Comparison of ENCODE assay signal across 15 cellular contexts in the genomic region with DNA sequence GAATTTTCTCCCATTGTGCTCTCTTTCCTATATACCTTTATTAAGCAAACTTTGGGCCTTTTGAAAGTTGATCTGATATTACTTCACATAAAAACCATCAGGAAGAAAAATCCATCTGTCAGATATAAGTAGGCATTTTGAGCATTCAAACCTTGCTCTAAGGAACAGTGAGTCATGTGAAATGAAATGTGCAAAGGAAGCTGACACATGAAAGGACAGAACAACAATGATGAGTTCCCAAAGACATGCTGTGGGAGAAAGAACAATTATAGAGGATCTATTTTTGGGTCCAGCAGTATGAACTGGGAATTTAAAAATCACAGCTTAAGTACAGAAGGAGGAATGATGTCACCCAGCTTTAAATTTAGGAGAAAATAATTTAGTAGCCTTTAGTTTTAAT. TPM values are rescaled to one million over a fixed set of nuclear protein-coding genes. Genes with fewer than 3 reads are reported as not detected.
DNase-seq lines count a peak whose midpoint lies in the region; ATAC-seq, FAIRE-seq and TF ChIP-seq lines count a peak whose summit lies in the region.
"Had no signal": no experiment of that assay in that cellular context is flagged by ENCODE, and none has a peak within 500 bp of the region (broad histone marks: within the 10 kb centered on the region; RNA-seq: fewer than 3 reads in every experiment).

No MANE protein-coding gene starts in this region.

- H3K9me3 Mint-ChIP-seq in HFFc6, result no peaks in the 10 kb centered on the region
- H3K9me3 Mint-ChIP-seq in activated naive CD8-positive, alpha-beta T cell treated with anti-CD3 and anti-CD28 coated beads, Interleukin-2, amount 50 U/mL, for 24 hours, result no peaks in the 10 kb centered on the region

- DNase-seq in A172 (ENCODE audit: low spot score) (peak; percentile 64), HFFc6 (peak; percentile 74), caudate nucleus (lab: John Stamatoyannopoulos, UW) (peak in 4 of 61 donors; percentile 3 to 81 (median 54)), keratinocyte (ENCODE audit: low read depth, low spot score) (peak; percentile 28), NCI-H1092 treated with DMSO at 0.1 percent for 48 hours (lab: John Stamatoyannopoulos, UW) (no peak), upper lobe of right lung (no peak)
- DNase-seq in activated naive CD8-positive, alpha-beta T cell treated with anti-CD3 and anti-CD28 coated beads, Interleukin-2, amount 50 U/mL, for 24 hours, result no peak
- DNase-seq: activated naive CD4-positive, alpha-beta T cell; effector CD4-positive, alpha-beta T cell; NCI-H146; substantia nigra had no signal

- H2AFZ ChIP-seq in keratinocyte (ENCODE audit: control insufficient read depth, low read length), result peak overlapping the region; percentile 10

- ATAC-seq in activated naive CD8-positive, alpha-beta T cell treated with anti-CD3 and anti-CD28 coated beads, Interleukin-2, amount 50 U/mL, for 24 hours, result no peak
- ATAC-seq in upper lobe of right lung (no peak), GM18498 (IDR thresholded peaks at IDR 0.05; ENCODE audit: unreplicated experiment) (no peak)

- H3K4me2 ChIP-seq in keratinocyte (ENCODE audit: control insufficient read depth, extremely low read depth, insufficient read depth, low read depth, low read length), result peak overlapping the region; percentile 6

- dilution Hi-C loops in keratinocyte (cut with MboI; ENCODE audit: extremely low pct_ligation_motif_present, low sequenced_read_pairs), result no loop called here

- no peak for TF ChIP-seq CTCF in HFFc6 (IDR thresholded peaks at IDR 0.05)
- no peak for TF ChIP-seq CTCF in keratinocyte (optimal IDR thresholded peaks at IDR 0.05 in 1 of 3, IDR thresholded peaks at IDR 0.05 in 1 of 3, conservative IDR thresholded peaks at IDR 0.05 in 1 of 3; ENCODE audit: extremely low read depth in 1 of 3, insufficient read depth in 2 of 3, low read length in 3 of 3)
- no peak for TF ChIP-seq CTCF in upper lobe of right lung (IDR thresholded peaks at IDR 0.05)

- H3K27ac Mint-ChIP-seq in HFFc6, result peak overlapping the region; percentile 70
- no peak overlapping the region for H3K27ac Mint-ChIP-seq in activated naive CD8-positive, alpha-beta T cell treated with anti-CD3 and anti-CD28 coated beads, Interleukin-2, amount 50 U/mL, for 24 hours
- H3K27ac Mint-ChIP-seq: B cell had no signal

- no peaks in the 10 kb centered on the region for H3K79me2 ChIP-seq in keratinocyte (ENCODE audit: control insufficient read depth, insufficient read depth, low read length)

- H3K9me3 ChIP-seq in keratinocyte (ENCODE audit: control insufficient read depth, low read depth, low read length) (no peaks in the 10 kb centered on the region), upper lobe of right lung (no peaks in the 10 kb centered on the region)

- H3K36me3 Mint-ChIP-seq in HFFc6 (ENCODE audit: low read depth), result no peaks in the 10 kb centered on the region
- H3K36me3 Mint-ChIP-seq in activated naive CD8-positive, alpha-beta T cell treated with anti-CD3 and anti-CD28 coated beads, Interleukin-2, amount 50 U/mL, for 24 hours (ENCODE audit: low read depth), result no peaks in the 10 kb centered on the region

- H4K20me1 ChIP-seq in keratinocyte (ENCODE audit: control insufficient read depth, extremely low read depth, insufficient read depth, low read length), result no peaks in the 10 kb centered on the region

- H3K4me3 ChIP-seq in keratinocyte (ENCODE audit: control insufficient read depth in 2 of 3, extremely low read depth in 1 of 3, insufficient read depth in 2 of 3, low read depth in 1 of 3, low read length in 3 of 3), result no peak overlapping the region
- no peak overlapping the region for H3K4me3 ChIP-seq in upper lobe of right lung

- peaks cover 39% of the 10 kb centered on the region for H3K4me1 Mint-ChIP-seq in HFFc6 (ENCODE audit: low read depth)
- no peaks in the 10 kb centered on the region for H3K4me1 Mint-ChIP-seq in activated naive CD8-positive, alpha-beta T cell treated with anti-CD3 and anti-CD28 coated beads, Interleukin-2, amount 50 U/mL, for 24 hours
- H3K4me1 Mint-ChIP-seq: B cell had no signal

- H3K4me3 Mint-ChIP-seq in HFFc6, result 0 out of 2 replicates have a peak overlapping the region, but pooled peaks have one; percentile 1
- H3K4me3 Mint-ChIP-seq in activated naive CD8-positive, alpha-beta T cell treated with anti-CD3 and anti-CD28 coated beads, Interleukin-2, amount 50 U/mL, for 24 hours, result no peak overlapping the region
- H3K4me3 Mint-ChIP-seq: B cell had no signal

- intact Hi-C loops in upper lobe of right lung (cut with DNase I), result no loop called here

- FAIRE-seq in keratinocyte (lab: Jason Lieb, UNC), result peak; percentile 91
- FAIRE-seq: G401.6 had no signal

- peak overlapping the region; percentile 67 for H3K27ac ChIP-seq in caudate nucleus (ENCODE audit: low read depth, low read length)
- no peak overlapping the region for H3K27ac ChIP-seq in keratinocyte (ENCODE audit: control insufficient read depth, insufficient read depth, low read length)
- no peak overlapping the region for H3K27ac ChIP-seq in upper lobe of right lung

- no peaks in the 10 kb centered on the region for H3K9me1 ChIP-seq in keratinocyte (ENCODE audit: control insufficient read depth, extremely low read depth, insufficient read depth, low read length)

- H3K27me3 ChIP-seq in keratinocyte (ENCODE audit: control insufficient read depth, extremely low read depth, insufficient read depth, low read length) (no peaks in the 10 kb centered on the region), upper lobe of right lung (no peaks in the 10 kb centered on the region)

- H3K4me1 ChIP-seq in keratinocyte (ENCODE audit: control insufficient read depth, extremely low read depth, insufficient read depth, low read length) (peaks cover 20% of the 10 kb centered on the region), upper lobe of right lung (no peaks in the 10 kb centered on the region)

- no peaks in the 10 kb centered on the region; the same call in 1 of the 2 replicates for H3K27me3 Mint-ChIP-seq in HFFc6 (ENCODE audit: insufficient read depth)
- H3K27me3 Mint-ChIP-seq in activated naive CD8-positive, alpha-beta T cell treated with anti-CD3 and anti-CD28 coated beads, Interleukin-2, amount 50 U/mL, for 24 hours, result no peaks in the 10 kb centered on the region
- H3K27me3 Mint-ChIP-seq: B cell had no signal

- no peak overlapping the region for H3K9ac ChIP-seq in keratinocyte (ENCODE audit: control insufficient read depth, extremely low read depth, insufficient read depth, low read length)

- H3K36me3 ChIP-seq in keratinocyte (ENCODE audit: control insufficient read depth in 2 of 2, extremely low read depth in 1 of 2, insufficient read depth in 2 of 2, low read length in 2 of 2), result no peaks in the 10 kb centered on the region
- no peaks in the 10 kb centered on the region for H3K36me3 ChIP-seq in upper lobe of right lung

RNA-seq across cellular contexts. Expression of a gene that starts 18.1 kb away (rescaled TPM):
- total RNA-seq in A172 (2014; rRNA removed; shearing (Covaris generic)), result 0.05 and 2.3 TPM in 2 replicates
- under 1 TPM; 0.57 to 1.00 (median 0.70) TPM for total RNA-seq in HFFc6 (2021; fragmentation: NEBNext Ultra II Directional; extraction: Animal tissue kit (Norgen Biotek cat#: 25700))
- 2.3 to 3.2 TPM (median 2.5 TPM) in 3 replicates for polyA plus RNA-seq in keratinocyte
- 0.50 TPM for polyA plus RNA-seq in keratinocyte (2011; ENCODE audit: low read depth)
- polyA plus RNA-seq in keratinocyte (2011; cell fraction: cytosol; rRNA removed), result 1.8 and 2.7 TPM in 2 replicates
- 2.2 and 2.3 TPM in 2 replicates for polyA plus RNA-seq in keratinocyte (2011; cell fraction: nucleus; rRNA removed)
- 0.41 and 1.3 TPM in 2 replicates for polyA plus RNA-seq in keratinocyte (2012; ENCODE audit: low replicate concordance)
- polyA minus RNA-seq in keratinocyte, result 1.6 to 5.1 TPM (median 3.6 TPM) in 3 replicates
- polyA minus RNA-seq in keratinocyte (2011; cell fraction: cytosol; rRNA and poly(A)+ RNA removed), result 2.5 TPM
- polyA minus RNA-seq in keratinocyte (2011; cell fraction: nucleus; rRNA and poly(A)+ RNA removed), result 3.3 and 4.9 TPM in 2 replicates
- total RNA-seq in upper lobe of right lung, result 168 TPM
- total RNA-seq: HT-29 had no signal

Comparison
In these comparisons a context has a peak if more than half of its experiments do, and no peak if none do; other contexts are left out.
1. DNase-seq: peak in A172 (single experiment), HFFc6 (single experiment) and keratinocyte (single experiment); none in NCI-H1092 treated with DMSO at 0.1 percent for 48 hours (single experiment), activated naive CD8-positive, alpha-beta T cell treated with anti-CD3 and anti-CD28 coated beads, Interleukin-2, amount 50 U/mL, for 24 hours (single experiment) and upper lobe of right lung (single experiment).
2. RNA of a gene that starts 18.1 kb away (total RNA-seq): 168 TPM in upper lobe of right lung (single experiment); 0.05 to 2.3 TPM in A172 and 0.57 to 1.00 TPM in HFFc6; every median in the first group is over 10 times any median in the second.